ENCODE assay signal across 18 cellular contexts in genomic region chr11:32280339-32280738, GRCh38.
DNase-seq lines count a peak whose midpoint lies in the region; ATAC-seq and TF ChIP-seq lines count a peak whose summit lies in the region.
"Had no signal": no experiment of that assay in that cellular context is flagged by ENCODE, and none has a peak within 500 bp of the region (broad histone marks: within the 10 kb centered on the region; RNA-seq: fewer than 3 reads in every experiment).

No MANE protein-coding gene starts in this region.

- H3K4me2 ChIP-seq in MM.1S (ENCODE audit: low read depth, low read length), result peak overlapping the region; percentile 30; the same call in 1 of the 2 replicates

- no peak for TF ChIP-seq CTCF in MM.1S (IDR thresholded peaks at IDR 0.05; ENCODE audit: low read length)

- H3K79me2 ChIP-seq in MM.1S (ENCODE audit: low read length), result no peaks in the 10 kb centered on the region

- no peak overlapping the region for H3K27ac ChIP-seq in MM.1S (ENCODE audit: low read length)
- H3K27ac ChIP-seq: Peyer's patch had no signal

- no peaks in the 10 kb centered on the region for H3K36me3 ChIP-seq in MM.1S (replicated peaks; ENCODE audit: insufficient read depth, low read length)
- H3K36me3 ChIP-seq: Peyer's patch had no signal

- H3K27me3 ChIP-seq in MM.1S (replicated peaks; ENCODE audit: insufficient read depth, low read length), result no peaks in the 10 kb centered on the region
- H3K27me3 ChIP-seq: Peyer's patch had no signal

- ATAC-seq in GM18517 (IDR thresholded peaks at IDR 0.05; ENCODE audit: unreplicated experiment) (peak; percentile 66), GM19043 (IDR thresholded peaks at IDR 0.05; ENCODE audit: low read depth, unreplicated experiment) (peak; percentile 84), HG02588 (IDR thresholded peaks at IDR 0.05; ENCODE audit: unreplicated experiment) (peak; percentile 54)

- H3K9me2 ChIP-seq in MM.1S (replicated peaks; ENCODE audit: insufficient read depth, low read length), result no peaks in the 10 kb centered on the region

- H3F3A ChIP-seq in MM.1S (ENCODE audit: insufficient read depth, low read length), result no peaks in the 10 kb centered on the region

- no peak overlapping the region for H3K9ac ChIP-seq in MM.1S (ENCODE audit: low read length)

- DNase-seq in MM.1S (peak; percentile 49), midbrain (lab: John Stamatoyannopoulos, UW) (no peak), medulla oblongata (ENCODE audit: extremely low spot score) (no peak), SKM-1 (lab: John Stamatoyannopoulos, UW; ENCODE audit: unreplicated experiment) (no peak)
- DNase-seq in stimulated activated naive CD4-positive, alpha-beta T cell (lab: John Stamatoyannopoulos, UW), result no peak
- DNase-seq: DMS153, Karpas-422, NCI-H1105 treated with DMSO at 0.1 percent for 48 hours, NCI-H2029, NCI-H446 treated with DMSO at 0.1 percent for 48 hours, NCI-H526, Peyer's patch, SHP77 treated with DMSO at 0.1 percent for 48 hours, SW 1271, T-helper 9 cell had no signal

- H3K4me1 ChIP-seq in MM.1S (ENCODE audit: low read length), result peaks cover 10% of the 10 kb centered on the region
- H3K4me1 ChIP-seq: Peyer's patch had no signal

- H4K20me1 ChIP-seq in MM.1S (ENCODE audit: insufficient read depth, low read length), result no peaks in the 10 kb centered on the region

- 0 out of 2 replicates have a peak overlapping the region, but pooled peaks have one; percentile 18 for H3K4me3 ChIP-seq in MM.1S (ENCODE audit: low read length)
- H3K4me3 ChIP-seq: Peyer's patch had no signal

- H3K9me3 ChIP-seq in MM.1S (replicated peaks; ENCODE audit: insufficient read depth, low read length), result no peaks in the 10 kb centered on the region

- H2AFZ ChIP-seq in MM.1S (ENCODE audit: low read length), result peak overlapping the region; percentile 59; the same call in 1 of the 2 replicates
